ENCODE assay signal across 16 cellular contexts in genomic region chr13:105196052-105196451, GRCh38.
A peak's percentile ranks its signal among the peaks of the same experiment; 100 is the strongest.
DNase-seq lines count a peak whose midpoint lies in the region; ATAC-seq and TF ChIP-seq lines count a peak whose summit lies in the region.
"Had no signal": no experiment of that assay in that cellular context is flagged by ENCODE, and none has a peak within 500 bp of the region (broad histone marks: within the 10 kb centered on the region; RNA-seq: fewer than 3 reads in every experiment).

No MANE protein-coding gene starts in this region.

- no peaks in the 10 kb centered on the region for H3K36me3 Mint-ChIP-seq in CD14-positive monocyte
- H3K36me3 Mint-ChIP-seq: CD4-positive, alpha-beta memory T cell; memory B cell had no signal

- TF ChIP-seq CTCF in AG10803 (conservative IDR thresholded peaks at IDR 0.05; ENCODE audit: low read length) = no peak
- TF ChIP-seq CTCF in CD14-positive monocyte (IDR thresholded peaks at IDR 0.05) = no peak

- no peak overlapping the region for H3K4me3 Mint-ChIP-seq in CD14-positive monocyte
- H3K4me3 Mint-ChIP-seq: activated T-helper 17 cell treated with anti-CD3 and anti-CD28 coated beads, Interleukin-2, amount 50 U/mL, for 72 hours; CD4-positive, alpha-beta memory T cell; memory B cell had no signal

- DNase-seq in AG10803 (ENCODE audit: low read depth) (peak; percentile 54), HT-29 (ENCODE audit: low spot score) (peak; percentile 36), astrocyte of the hippocampus (ENCODE audit: low read depth, low spot score) (peak; percentile 71), iris pigment epithelial cell (ENCODE audit: low read depth) (peak; percentile 80), NCI-H2196 (lab: John Stamatoyannopoulos, UW; ENCODE audit: unreplicated experiment) (no peak), CD14-positive monocyte (ENCODE audit: low spot score) (no peak)
- DNase-seq: activated CD4-positive, alpha-beta T cell treated with anti-CD3 and anti-CD28 coated beads for 1 hour; CD4-positive, alpha-beta memory T cell; central memory CD4-positive, alpha-beta T cell; NCI-H2107; SHP77 had no signal

- no peak overlapping the region for H3K4me3 ChIP-seq in AG10803 (ENCODE audit: low read length)
- H3K4me3 ChIP-seq: prostate gland had no signal

- ATAC-seq in GM21423 (IDR thresholded peaks at IDR 0.05; ENCODE audit: unreplicated experiment) (no peak), GM21786 (IDR thresholded peaks at IDR 0.05; ENCODE audit: unreplicated experiment) (no peak)
- ATAC-seq: activated T-helper 17 cell treated with anti-CD3 and anti-CD28 coated beads, Interleukin-2, amount 50 U/mL, for 72 hours had no signal

- H3K27me3 Mint-ChIP-seq in CD14-positive monocyte (ENCODE audit: low read depth in 3 of 3) = no peaks in the 10 kb centered on the region
- H3K27me3 Mint-ChIP-seq: activated T-helper 17 cell treated with anti-CD3 and anti-CD28 coated beads, Interleukin-2, amount 50 U/mL, for 72 hours; CD4-positive, alpha-beta memory T cell; memory B cell had no signal

- intact Hi-C loops in CD14-positive monocyte (cut with micrococcal nuclease) = no loop called here

- peaks cover 2% of the 10 kb centered on the region for H3K4me1 Mint-ChIP-seq in CD14-positive monocyte
- H3K4me1 Mint-ChIP-seq: activated T-helper 17 cell treated with anti-CD3 and anti-CD28 coated beads, Interleukin-2, amount 50 U/mL, for 72 hours; CD4-positive, alpha-beta memory T cell; memory B cell had no signal

- H3K9me3 Mint-ChIP-seq in CD14-positive monocyte = no peaks in the 10 kb centered on the region
- H3K9me3 Mint-ChIP-seq: activated T-helper 17 cell treated with anti-CD3 and anti-CD28 coated beads, Interleukin-2, amount 50 U/mL, for 72 hours; CD4-positive, alpha-beta memory T cell; memory B cell had no signal

- H3K27ac Mint-ChIP-seq in CD14-positive monocyte = no peak overlapping the region
- H3K27ac Mint-ChIP-seq: activated T-helper 17 cell treated with anti-CD3 and anti-CD28 coated beads, Interleukin-2, amount 50 U/mL, for 72 hours; CD4-positive, alpha-beta memory T cell; memory B cell had no signal

Comparison
In these comparisons a context has a peak if more than half of its experiments do, and no peak if none do; other contexts are left out.
1. DNase-seq: peak in AG10803 (single experiment), HT-29 (single experiment), astrocyte of the hippocampus (single experiment) and iris pigment epithelial cell (single experiment); none in NCI-H2196 (single experiment) and CD14-positive monocyte (single experiment).